In genomic region chr3:63809607-63810006, GRCh38 we compare ENCODE assay signal across 24 cellular contexts. TPM values are rescaled to one million over a fixed set of nuclear protein-coding genes. Genes with fewer than 3 reads are reported as not detected.
DNase-seq lines count a peak whose midpoint lies in the region; ATAC-seq and TF ChIP-seq lines count a peak whose summit lies in the region.
"Had no signal": no experiment of that assay in that cellular context is flagged by ENCODE, and none has a peak within 500 bp of the region (broad histone marks: within the 10 kb centered on the region; RNA-seq: fewer than 3 reads in every experiment).

No MANE protein-coding gene starts in this region.

- H3K27me3 ChIP-seq in GM23338 (ENCODE audit: insufficient read depth) (no peaks in the 10 kb centered on the region), PC-3 (ENCODE audit: low read length) (no peaks in the 10 kb centered on the region), HAP-1 (ENCODE audit: low read depth) (no peaks in the 10 kb centered on the region)
- H3K27me3 ChIP-seq: gastrocnemius medialis, upper lobe of left lung had no signal

- no peaks in the 10 kb centered on the region for H3K9me3 ChIP-seq in PC-3 (ENCODE audit: low read length)
- no peaks in the 10 kb centered on the region for H3K9me3 ChIP-seq in HAP-1
- H3K9me3 ChIP-seq: gastrocnemius medialis, upper lobe of left lung had no signal

- in situ Hi-C loops in HAP-1 (cut with MboI; ENCODE audit: low sequenced_read_pairs), result loop anchor here (25.0 kb wide), 1 partner anchor 1197 kb away; no protein-coding TSS in a partner anchor

- no peaks in the 10 kb centered on the region; the same call in 2 of the 3 replicates for H3K36me3 Mint-ChIP-seq in GM23338 (ENCODE audit: low read depth)
- H3K36me3 Mint-ChIP-seq in glutamatergic neuron (ENCODE audit: unreplicated experiment), result no peaks in the 10 kb centered on the region
- H3K36me3 Mint-ChIP-seq: natural killer cell treated with Interleukin-12 subunit alpha and Interleukin-12 subunit beta and Interleukin-15 and Interleukin-18, amount 100 ng/mL, for 72 hours had no signal

- H3K4me1 ChIP-seq in GM23338 (ENCODE audit: insufficient read depth) (no peaks in the 10 kb centered on the region), PC-3 (ENCODE audit: insufficient read depth, low read length) (peaks cover 6% of the 10 kb centered on the region; the same call in 1 of the 2 replicates), HAP-1 (peaks cover 3% of the 10 kb centered on the region)
- H3K4me1 ChIP-seq: gastrocnemius medialis, upper lobe of left lung had no signal

- POLR2A ChIA-PET in PC-3 (lab: Charles Lee; ENCODE audit: unreplicated experiment), result no interaction called here

- no peak overlapping the region for H3K27ac Mint-ChIP-seq in GM23338
- H3K27ac Mint-ChIP-seq in glutamatergic neuron (ENCODE audit: unreplicated experiment), result no peak overlapping the region
- H3K27ac Mint-ChIP-seq: activated CD4-positive, alpha-beta memory T cell treated with anti-CD3 and anti-CD28 coated beads, Interleukin-2, amount 10 ng/mL, durations not matched to agents 7 days and 5 days; activated naive CD8-positive, alpha-beta T cell treated with anti-CD3 and anti-CD28 coated beads, Interleukin-2, amount 10 ng/mL, durations not matched to agents 7 days and 5 days; natural killer cell treated with Interleukin-12 subunit alpha and Interleukin-12 subunit beta and Interleukin-15 and Interleukin-18, amount 100 ng/mL, for 72 hours had no signal

- CTCF ChIA-PET in PC-3 (lab: Charles Lee), result no interaction called here

- no peaks in the 10 kb centered on the region for H3K79me2 ChIP-seq in GM23338 (replicated peaks; ENCODE audit: insufficient read depth)
- H3K79me2 ChIP-seq in PC-3 (ENCODE audit: low read length), result no peaks in the 10 kb centered on the region

- H3K9me3 Mint-ChIP-seq in GM23338, result no peaks in the 10 kb centered on the region
- no peaks in the 10 kb centered on the region for H3K9me3 Mint-ChIP-seq in glutamatergic neuron (ENCODE audit: unreplicated experiment)
- H3K9me3 Mint-ChIP-seq: activated CD4-positive, alpha-beta memory T cell treated with anti-CD3 and anti-CD28 coated beads, Interleukin-2, amount 10 ng/mL, durations not matched to agents 7 days and 5 days; activated naive CD8-positive, alpha-beta T cell treated with anti-CD3 and anti-CD28 coated beads, Interleukin-2, amount 10 ng/mL, durations not matched to agents 7 days and 5 days; natural killer cell treated with Interleukin-12 subunit alpha and Interleukin-12 subunit beta and Interleukin-15 and Interleukin-18, amount 100 ng/mL, for 72 hours had no signal

- H3K9ac ChIP-seq in PC-3 (ENCODE audit: low read length), result no peak overlapping the region

- H3K4me1 Mint-ChIP-seq in GM23338 (peaks cover 14% of the 10 kb centered on the region), glutamatergic neuron (ENCODE audit: low read depth, unreplicated experiment) (no peaks in the 10 kb centered on the region)
- H3K4me1 Mint-ChIP-seq: activated CD4-positive, alpha-beta memory T cell treated with anti-CD3 and anti-CD28 coated beads, Interleukin-2, amount 10 ng/mL, durations not matched to agents 7 days and 5 days; activated naive CD8-positive, alpha-beta T cell treated with anti-CD3 and anti-CD28 coated beads, Interleukin-2, amount 10 ng/mL, durations not matched to agents 7 days and 5 days had no signal

- H4K20me1 ChIP-seq in GM23338 (replicated peaks; ENCODE audit: insufficient read depth), result no peaks in the 10 kb centered on the region
- no peaks in the 10 kb centered on the region for H4K20me1 ChIP-seq in PC-3 (ENCODE audit: low read length)

- H3K4me3 ChIP-seq in GM23338, result no peak overlapping the region
- H3K4me3 ChIP-seq in PC-3 (ENCODE audit: low read length), result no peak overlapping the region
- no peak overlapping the region for H3K4me3 ChIP-seq in HAP-1
- H3K4me3 ChIP-seq: gastrocnemius medialis, lung, upper lobe of left lung had no signal

- H3K9me2 ChIP-seq in GM23338 (ENCODE audit: insufficient read depth) (no peaks in the 10 kb centered on the region), PC-3 (replicated peaks; ENCODE audit: low read length) (no peaks in the 10 kb centered on the region)

- no peak overlapping the region for H2AFZ ChIP-seq in GM23338
- H2AFZ ChIP-seq in PC-3 (ENCODE audit: low read length), result no peak overlapping the region

- H3K27ac ChIP-seq in GM23338 (ENCODE audit: low read depth) (no peak overlapping the region), PC-3 (ENCODE audit: low read length) (no peak overlapping the region)
- H3K27ac ChIP-seq: C4-2B, gastrocnemius medialis, upper lobe of left lung, VCaP had no signal

- no peak for TF ChIP-seq CTCF in GM23338 (conservative IDR thresholded peaks at IDR 0.05; ENCODE audit: low read depth in 2 of 2)
- no peak for TF ChIP-seq CTCF in PC-3 (conservative IDR thresholded peaks at IDR 0.05; ENCODE audit: low read depth, low read length)
- no peak for TF ChIP-seq CTCF in glutamatergic neuron (IDR thresholded peaks at IDR 0.05; ENCODE audit: partially characterized antibody, unreplicated experiment)

- no peaks in the 10 kb centered on the region for H3F3A ChIP-seq in GM23338 (replicated peaks; ENCODE audit: low read depth)
- no peaks in the 10 kb centered on the region for H3F3A ChIP-seq in PC-3 (ENCODE audit: low read length, unreplicated experiment)

- no peak overlapping the region for H3K4me2 ChIP-seq in GM23338
- no peak overlapping the region for H3K4me2 ChIP-seq in PC-3 (ENCODE audit: low read length)

- no peak overlapping the region for H3K4me3 Mint-ChIP-seq in GM23338
- H3K4me3 Mint-ChIP-seq in glutamatergic neuron (ENCODE audit: unreplicated experiment), result no peak overlapping the region
- H3K4me3 Mint-ChIP-seq: activated CD4-positive, alpha-beta memory T cell treated with anti-CD3 and anti-CD28 coated beads, Interleukin-2, amount 10 ng/mL, durations not matched to agents 7 days and 5 days; activated naive CD8-positive, alpha-beta T cell treated with anti-CD3 and anti-CD28 coated beads, Interleukin-2, amount 10 ng/mL, durations not matched to agents 7 days and 5 days; natural killer cell treated with Interleukin-12 subunit alpha and Interleukin-12 subunit beta and Interleukin-15 and Interleukin-18, amount 100 ng/mL, for 72 hours had no signal

- ATAC-seq in GM23338 (no peak), PC-3 (peak; percentile 85), GM19467 (IDR thresholded peaks at IDR 0.05; ENCODE audit: unreplicated experiment) (no peak), GM21528 (IDR thresholded peaks at IDR 0.05; ENCODE audit: low FRiP score, unreplicated experiment) (no peak)
- ATAC-seq: gastrocnemius medialis; HCT116; natural killer cell treated with Interleukin-12 subunit alpha and Interleukin-12 subunit beta and Interleukin-15 and Interleukin-18, amount 100 ng/mL, for 72 hours had no signal

- intact Hi-C loops in PC-3 (cut with micrococcal nuclease), result no loop called here

- BruUV-seq in PC-3 (replicated peaks; lab: Mats Ljungman, UMichigan), result no TSS peak

- H3K36me3 ChIP-seq in GM23338 (ENCODE audit: insufficient read depth) (no peaks in the 10 kb centered on the region), PC-3 (ENCODE audit: low read depth, low read length) (no peaks in the 10 kb centered on the region), HAP-1 (replicated peaks) (no peaks in the 10 kb centered on the region)
- H3K36me3 ChIP-seq: gastrocnemius medialis, upper lobe of left lung had no signal

- H3K27me3 Mint-ChIP-seq in GM23338 (ENCODE audit: insufficient read depth, low read depth, poor library complexity) (no peaks in the 10 kb centered on the region), glutamatergic neuron (ENCODE audit: unreplicated experiment) (no peaks in the 10 kb centered on the region)
- H3K27me3 Mint-ChIP-seq: activated CD4-positive, alpha-beta memory T cell treated with anti-CD3 and anti-CD28 coated beads, Interleukin-2, amount 10 ng/mL, durations not matched to agents 7 days and 5 days; natural killer cell treated with Interleukin-12 subunit alpha and Interleukin-12 subunit beta and Interleukin-15 and Interleukin-18, amount 100 ng/mL, for 72 hours had no signal

- peak; percentile 22 for DNase-seq in GM23338 (ENCODE audit: low spot score)
- DNase-seq in PC-3, result peak; percentile 54
- DNase-seq in dermis blood vessel endothelial cell, result peak; percentile 7
- DNase-seq in non-pigmented ciliary epithelial cell (ENCODE audit: low read depth), result peak; percentile 13
- DNase-seq in HAP-1 (ENCODE audit: low spot score in 2 of 2), result no peak
- DNase-seq in glutamatergic neuron, result no peak
- DNase-seq: activated CD4-positive, alpha-beta memory T cell treated with anti-CD3 and anti-CD28 coated beads, Interleukin-2, amount 10 ng/mL, durations not matched to agents 7 days and 5 days; activated naive CD8-positive, alpha-beta T cell treated with anti-CD3 and anti-CD28 coated beads, Interleukin-2, amount 10 ng/mL, durations not matched to agents 7 days and 5 days; central memory CD4-positive, alpha-beta T cell; DMS79 treated with DMSO at 0.1 percent for 48 hours; gastrocnemius medialis; NCI-H2107; NCI-H526 treated with DMSO at 0.1 percent for 48 hours; stimulated activated naive CD4-positive, alpha-beta T cell; SW 1271; upper lobe of left lung had no signal

TF ChIP-seq in GM23338, 12 proteins besides CTCF, POLR2A, EP300 and RAD21 (continues in another document):
- TF ChIP-seq CREB1 (CRISPR knock-in tag; IDR thresholded peaks at IDR 0.05; ENCODE audit: low read depth) (no peak), ETS1 (IDR thresholded peaks at IDR 0.05) (no peak)

RNA-seq across cellular contexts. Expression of gene C3orf49, which starts 9.5 kb away (rescaled TPM):
- not detected in 2 replicates for total RNA-seq in GM23338 (2014; rRNA removed; shearing (Covaris generic))
- polyA plus RNA-seq in GM23338 (2016; fragmentation: Nextera tagmentation; extraction: Ambion mirVana), result 0.23 TPM in 1 of 2 replicates, not detected in the other
- total RNA-seq in PC-3 (2014; rRNA removed) (not detected in 2 replicates), dermis blood vessel endothelial cell (not detected in 2 replicates), glutamatergic neuron (ENCODE audit: unreplicated experiment) (not detected)
- total RNA-seq: activated CD4-positive, alpha-beta memory T cell treated with anti-CD3 and anti-CD28 coated beads, Interleukin-2, amount 10 ng/mL, durations not matched to agents 7 days and 5 days; activated naive CD8-positive, alpha-beta T cell treated with anti-CD3 and anti-CD28 coated beads, Interleukin-2, amount 10 ng/mL, durations not matched to agents 7 days and 5 days; gastrocnemius medialis; lung; natural killer cell treated with Interleukin-12 subunit alpha and Interleukin-12 subunit beta and Interleukin-15 and Interleukin-18, amount 100 ng/mL, for 72 hours; pulmonary artery endothelial cell; upper lobe of left lung had no signal
- polyA plus RNA-seq: lung had no signal

RNA-seq across cellular contexts. Expression of gene THOC7, which starts 54.0 kb away (rescaled TPM):
- 50.5 and 53.9 TPM in 2 replicates for total RNA-seq in GM23338 (2014; rRNA removed; shearing (Covaris generic))
- 154 and 166 TPM in 2 replicates for polyA plus RNA-seq in GM23338 (2016; fragmentation: Nextera tagmentation; extraction: Ambion mirVana)
- total RNA-seq in PC-3 (2014; rRNA removed) (26.7 and 41.8 TPM in 2 replicates), dermis blood vessel endothelial cell (41.9 and 61.8 TPM in 2 replicates), glutamatergic neuron (ENCODE audit: unreplicated experiment) (43.3 TPM)

RNA-seq across cellular contexts. Expression of gene ATXN7, which starts 54.1 kb away (rescaled TPM):
- total RNA-seq in GM23338 (2014; rRNA removed; shearing (Covaris generic)), result 8.0 and 17.2 TPM in 2 replicates
- 3.2 and 4.0 TPM in 2 replicates for polyA plus RNA-seq in GM23338 (2016; fragmentation: Nextera tagmentation; extraction: Ambion mirVana)
- total RNA-seq in PC-3 (2014; rRNA removed) (3.6 and 6.3 TPM in 2 replicates), dermis blood vessel endothelial cell (9.0 and 13.6 TPM in 2 replicates), glutamatergic neuron (ENCODE audit: unreplicated experiment) (22.1 TPM)

Comparison
In these comparisons a context has a peak if more than half of its experiments do, and no peak if none do; other contexts are left out.
1. DNase-seq: peak in GM23338 (single experiment), PC-3 (single experiment), dermis blood vessel endothelial cell (single experiment) and non-pigmented ciliary epithelial cell (single experiment); none in HAP-1 (0 of 2) and glutamatergic neuron (single experiment).